ENCODE assay signal across 2 cellular contexts in genomic region chr9:127308559-127309429, GRCh38.
TF ChIP-seq lines count a peak whose summit lies in the region.

No MANE protein-coding gene starts in this region.

TF ChIP-seq in A549, 52 proteins besides CTCF, POLR2A, EP300 and RAD21 (continued from another document):
- TF ChIP-seq MAX (IDR thresholded peaks at IDR 0.05) (no peak), CEBPB (IDR thresholded peaks at IDR 0.05) (peak; percentile 97 to 98)
TF ChIP-seq in A549: peak in this region for 3.

TF ChIP-seq in IMR-90, 13 proteins besides CTCF, POLR2A, EP300 and RAD21 (continued from another document):
- TF ChIP-seq NFE2L2 (IDR thresholded peaks at IDR 0.05; ENCODE audit: low read depth, low read length) (no peak), MAFK (IDR thresholded peaks at IDR 0.05; ENCODE audit: low read depth, low read length) (no peak)
